8 cellular contexts compared by ENCODE assay signal in genomic region chr6:134177753-134178229, GRCh38.
DNase-seq lines count a peak whose midpoint lies in the region; ATAC-seq and TF ChIP-seq lines count a peak whose summit lies in the region.

No MANE protein-coding gene starts in this region.

- H3K4me2 ChIP-seq in DND-41 (ENCODE audit: insufficient read depth, low read length), result peak overlapping the region; percentile 79

- H3K4me1 ChIP-seq in DND-41 (ENCODE audit: insufficient read depth, low read length), result peaks cover 37% of the 10 kb centered on the region

- no peaks in the 10 kb centered on the region for H3K9me3 Mint-ChIP-seq in natural killer cell treated with Interleukin-12 subunit alpha and Interleukin-12 subunit beta and Interleukin-15 and Interleukin-18, amount 100 ng/mL, for 72 hours

- ATAC-seq in DND-41 (ENCODE audit: insufficient read depth, low read depth) (no peak), HG02623 (IDR thresholded peaks at IDR 0.05; ENCODE audit: unreplicated experiment) (no peak)
- no peak for ATAC-seq in natural killer cell treated with Interleukin-12 subunit alpha and Interleukin-12 subunit beta and Interleukin-15 and Interleukin-18, amount 100 ng/mL, for 72 hours

- peak overlapping the region; percentile 66 to 88 for H3K27ac Mint-ChIP-seq in natural killer cell treated with Interleukin-12 subunit alpha and Interleukin-12 subunit beta and Interleukin-15 and Interleukin-18, amount 100 ng/mL, for 72 hours

- peaks cover 18% of the 10 kb centered on the region for H3K36me3 Mint-ChIP-seq in natural killer cell treated with Interleukin-12 subunit alpha and Interleukin-12 subunit beta and Interleukin-15 and Interleukin-18, amount 100 ng/mL, for 72 hours

- no peaks in the 10 kb centered on the region for H3K79me2 ChIP-seq in DND-41 (ENCODE audit: insufficient read depth, low read length)

- no peaks in the 10 kb centered on the region; the same call in 1 of the 2 replicates for H3K36me3 ChIP-seq in DND-41 (ENCODE audit: insufficient read depth, low read length)

- no peaks in the 10 kb centered on the region for H3K9me3 ChIP-seq in DND-41 (ENCODE audit: insufficient read depth, low read length, severe bottlenecking)

- H2AFZ ChIP-seq in DND-41 (ENCODE audit: low read depth, low read length), result peak overlapping the region; percentile 77

- no peaks in the 10 kb centered on the region for H4K20me1 ChIP-seq in DND-41 (ENCODE audit: insufficient read depth, low read length)

- TF ChIP-seq CTCF in DND-41 (IDR thresholded peaks at IDR 0.05; ENCODE audit: borderline replicate concordance, extremely low read depth, low read length, poor library complexity, severe bottlenecking), result no peak

- H3K4me1 Mint-ChIP-seq in natural killer cell treated with Interleukin-12 subunit alpha and Interleukin-12 subunit beta and Interleukin-15 and Interleukin-18, amount 100 ng/mL, for 72 hours (ENCODE audit: low read depth in 2 of 2), result peaks cover 41 to 43% of the 10 kb centered on the region in 2 donors

- peak overlapping the region in 1 of 2 experiments; percentile 62; a peak in 3 of 4 replicates for H3K4me3 ChIP-seq in DND-41 (ENCODE audit: low read depth in 1 of 2, low read length in 2 of 2)

- peak overlapping the region; percentile 36 for H3K9ac ChIP-seq in DND-41 (ENCODE audit: low read depth, low read length)

- DNase-seq in DND-41, result no peak
- DNase-seq in NOMO-1 treated with dmso at 0.1 percent for 144 hours (lab: John Stamatoyannopoulos, UW; ENCODE audit: unreplicated experiment), result peak; percentile 62
- DNase-seq in dedifferentiated amniotic fluid mesenchymal stem cell (ENCODE audit: extremely low spot score), result peak; percentile 43
- no peak for DNase-seq in natural killer cell treated with Interleukin-12 subunit alpha and Interleukin-12 subunit beta and Interleukin-15 and Interleukin-18, amount 100 ng/mL, for 72 hours (ENCODE audit: low spot score)
- no peak for DNase-seq in SW 1271 (lab: John Stamatoyannopoulos, UW)
- DNase-seq in NCI-H1417 treated with DMSO at 0.1 percent for 48 hours (lab: John Stamatoyannopoulos, UW), result no peak
- DNase-seq in activated CD4-positive, alpha-beta T cell treated with anti-CD3 and anti-CD28 coated beads for 4 hours, result no peak

- peaks cover 40% of the 10 kb centered on the region for H3K27me3 ChIP-seq in DND-41 (ENCODE audit: insufficient read depth, low read length, poor library complexity)

- no peak overlapping the region for H3K27ac ChIP-seq in DND-41 (ENCODE audit: low read length)

- H3K27me3 Mint-ChIP-seq in natural killer cell treated with Interleukin-12 subunit alpha and Interleukin-12 subunit beta and Interleukin-15 and Interleukin-18, amount 100 ng/mL, for 72 hours, result peaks cover 2 to 21% of the 10 kb centered on the region in 2 donors

- H3K4me3 Mint-ChIP-seq in natural killer cell treated with Interleukin-12 subunit alpha and Interleukin-12 subunit beta and Interleukin-15 and Interleukin-18, amount 100 ng/mL, for 72 hours, result peak overlapping the region; percentile 88

Comparison
In these comparisons a context has a peak if more than half of its experiments do, and no peak if none do; other contexts are left out.
1. DNase-seq: peak in NOMO-1 treated with dmso at 0.1 percent for 144 hours (single experiment) and dedifferentiated amniotic fluid mesenchymal stem cell (single experiment); none in DND-41 (single experiment), natural killer cell treated with Interleukin-12 subunit alpha and Interleukin-12 subunit beta and Interleukin-15 and Interleukin-18, amount 100 ng/mL, for 72 hours (single experiment), SW 1271 (0 of 2), NCI-H1417 treated with DMSO at 0.1 percent for 48 hours (single experiment) and activated CD4-positive, alpha-beta T cell treated with anti-CD3 and anti-CD28 coated beads for 4 hours (0 of 2).